21 cellular contexts compared by ENCODE assay signal in genomic region chr6:16857969-16858592, GRCh38.
"Had no signal": no experiment of that assay in that cellular context is flagged by ENCODE, and none has a peak within 500 bp of the region (broad histone marks: within the 10 kb centered on the region; RNA-seq: fewer than 3 reads in every experiment).

No MANE protein-coding gene starts in this region.

- H3K9me3 ChIP-seq: adrenal gland, gastroesophageal sphincter, left lung, lower lobe of right lung, spleen, thoracic aorta had no signal

- ATAC-seq: activated T-cell treated with anti-CD3 and anti-CD28 coated beads, Interleukin-2, amount 50 U/mL, for 72 hours; effector memory CD8-positive, alpha-beta T cell; gastroesophageal sphincter; left lung; natural killer cell; right cardiac atrium had no signal

- H3K4me3 Mint-ChIP-seq: activated naive CD8-positive, alpha-beta T cell treated with anti-CD3 and anti-CD28 coated beads for 36 hours; activated T-cell treated with anti-CD3 and anti-CD28 coated beads, Interleukin-2, amount 50 U/mL, for 72 hours; effector memory CD8-positive, alpha-beta T cell; natural killer cell had no signal

- H3K4me1 ChIP-seq: adrenal gland, gastroesophageal sphincter, left lung, lower lobe of right lung, spleen had no signal

- H3K36me3 ChIP-seq: adrenal gland, brain microvascular endothelial cell, gastroesophageal sphincter, left lung, lower lobe of right lung, spleen, thoracic aorta had no signal

- H3K36me3 Mint-ChIP-seq: activated naive CD8-positive, alpha-beta T cell treated with anti-CD3 and anti-CD28 coated beads for 36 hours; natural killer cell had no signal

- H3K9me3 Mint-ChIP-seq: activated naive CD8-positive, alpha-beta T cell treated with anti-CD3 and anti-CD28 coated beads for 36 hours; activated T-cell treated with anti-CD3 and anti-CD28 coated beads, Interleukin-2, amount 50 U/mL, for 72 hours; effector memory CD8-positive, alpha-beta T cell had no signal

- H3K4me3 ChIP-seq: adrenal gland, coronary artery, gastroesophageal sphincter, left lung, lower lobe of right lung, spleen, thoracic aorta had no signal

- H3K27ac Mint-ChIP-seq: activated naive CD8-positive, alpha-beta T cell treated with anti-CD3 and anti-CD28 coated beads for 36 hours; activated T-cell treated with anti-CD3 and anti-CD28 coated beads, Interleukin-2, amount 50 U/mL, for 72 hours; effector memory CD8-positive, alpha-beta T cell; natural killer cell had no signal

- H3K27me3 ChIP-seq: adrenal gland, brain microvascular endothelial cell, gastroesophageal sphincter, left lung, spleen had no signal

- DNase-seq: activated CD4-positive, alpha-beta T cell treated with anti-CD3 and anti-CD28 coated beads for 4 hours; activated CD4-positive, alpha-beta T cell treated with anti-CD3 and anti-CD28 coated beads, Interleukin-2, amount 50 U/mL, for 4 hours; activated naive CD4-positive, alpha-beta T cell; activated naive CD8-positive, alpha-beta T cell treated with anti-CD3 and anti-CD28 coated beads for 36 hours; activated T-cell treated with anti-CD3 and anti-CD28 coated beads for 4 hours; activated T-cell treated with anti-CD3 and anti-CD28 coated beads, Interleukin-2, amount 50 U/mL, for 72 hours; adrenal gland; brain microvascular endothelial cell; effector memory CD8-positive, alpha-beta T cell; hippocampal formation; left lung; lower lobe of right lung; mesenchymal stem cell; natural killer cell; right cardiac atrium; spleen; stimulated activated naive CD4-positive, alpha-beta T cell; trophoblast cell had no signal

- H3K27ac ChIP-seq: adrenal gland, brain microvascular endothelial cell, coronary artery, gastroesophageal sphincter, left lung, lower lobe of right lung, spleen, thoracic aorta had no signal
